Comparison of ENCODE assay signal across 13 cellular contexts in genomic region chr6:136737343-136738177, GRCh38. TPM values are rescaled to one million over a fixed set of nuclear protein-coding genes. Genes with fewer than 3 reads are reported as not detected.
DNase-seq lines count a peak whose midpoint lies in the region; ATAC-seq, FAIRE-seq and TF ChIP-seq lines count a peak whose summit lies in the region.
"Had no signal": no experiment of that assay in that cellular context is flagged by ENCODE, and none has a peak within 500 bp of the region (broad histone marks: within the 10 kb centered on the region; RNA-seq: fewer than 3 reads in every experiment).

No MANE protein-coding gene starts in this region.

- ATAC-seq in psoas muscle, result peak in 3 of 4 donors; percentile 30 to 61 (median 56)
- ATAC-seq in HG03342 (IDR thresholded peaks at IDR 0.05; ENCODE audit: unreplicated experiment), result no peak
- ATAC-seq: PC-3 had no signal

- no peak overlapping the region for H3K27ac ChIP-seq in astrocyte (ENCODE audit: low read depth, low read length)
- peak overlapping the region; percentile 17 for H3K27ac ChIP-seq in psoas muscle

- H3K9ac ChIP-seq in astrocyte (ENCODE audit: low read length), result no peak overlapping the region

- H3K27me3 ChIP-seq in astrocyte (ENCODE audit: insufficient read depth, low read length) (no peaks in the 10 kb centered on the region), psoas muscle (ENCODE audit: insufficient read depth in 3 of 3, low read length in 2 of 3) (no peaks in the 10 kb centered on the region)

- peaks cover 24% of the 10 kb centered on the region for H4K20me1 ChIP-seq in astrocyte (ENCODE audit: insufficient read depth, low read length)

- no peak for TF ChIP-seq CTCF in AG09319 (IDR thresholded peaks at IDR 0.05; ENCODE audit: low read depth, low read length)
- TF ChIP-seq CTCF in astrocyte (IDR thresholded peaks at IDR 0.05; ENCODE audit: insufficient read depth, low read depth, low read length), result no peak
- TF ChIP-seq CTCF in fibroblast of villous mesenchyme (IDR thresholded peaks at IDR 0.05; ENCODE audit: insufficient read depth, low read depth, low read length), result no peak
- no peak for TF ChIP-seq CTCF in psoas muscle (IDR thresholded peaks at IDR 0.05)

- no peaks in the 10 kb centered on the region for H3K9me3 Mint-ChIP-seq in astrocyte (ENCODE audit: unreplicated experiment)

- H3K4me3 Mint-ChIP-seq in astrocyte (ENCODE audit: unreplicated experiment), result no peak overlapping the region
- H3K4me3 Mint-ChIP-seq: B cell had no signal

- no peaks in the 10 kb centered on the region for H3K36me3 Mint-ChIP-seq in astrocyte (ENCODE audit: low read depth, unreplicated experiment)

- no peaks in the 10 kb centered on the region for H3K36me3 ChIP-seq in astrocyte (ENCODE audit: insufficient read depth, low read length)
- no peaks in the 10 kb centered on the region for H3K36me3 ChIP-seq in psoas muscle (ENCODE audit: insufficient read depth in 1 of 2, low read depth in 1 of 2)

- H2AFZ ChIP-seq in astrocyte (ENCODE audit: low read depth, low read length), result no peak overlapping the region

- no peak overlapping the region for H3K27ac Mint-ChIP-seq in astrocyte (ENCODE audit: unreplicated experiment)
- H3K27ac Mint-ChIP-seq: B cell had no signal

- 75 to 81% (median 76%) methylated on average over 8 of the region's 8 CpGs for WGBS in psoas muscle, 3 donors

- peaks cover 8% of the 10 kb centered on the region for H3K79me2 ChIP-seq in astrocyte (ENCODE audit: insufficient read depth, low read length)

- peaks cover 4% of the 10 kb centered on the region for H3K4me1 Mint-ChIP-seq in astrocyte (ENCODE audit: low read depth, unreplicated experiment)

- H3K4me3 ChIP-seq in astrocyte (ENCODE audit: insufficient read depth, low read depth, low read length) (no peak overlapping the region), fibroblast of villous mesenchyme (ENCODE audit: low read depth, low read length) (no peak overlapping the region), psoas muscle (no peak overlapping the region)

- DNase-seq in AG09319 (ENCODE audit: extremely low read depth, low read depth) (peak; percentile 57), astrocyte (ENCODE audit: low read depth) (peak; percentile 75), fibroblast of villous mesenchyme (ENCODE audit: low read depth) (peak; percentile 93), psoas muscle (no peak), middle frontal gyrus (ENCODE audit: extremely low spot score, low spot score) (no peak), SKM-1 (lab: John Stamatoyannopoulos, UW; ENCODE audit: unreplicated experiment) (no peak)
- no peak for DNase-seq in effector CD8-positive, alpha-beta T cell (lab: John Stamatoyannopoulos, UW)
- DNase-seq: NCI-H1694 treated with DMSO at 0.1 percent for 48 hours, PC-3 had no signal

- H3K27me3 Mint-ChIP-seq in astrocyte (ENCODE audit: low read depth, unreplicated experiment), result no peaks in the 10 kb centered on the region
- H3K27me3 Mint-ChIP-seq: B cell had no signal

- no peak for FAIRE-seq in astrocyte (lab: Jason Lieb, UNC)
- FAIRE-seq: endometrium, TTC549 had no signal

- no peaks in the 10 kb centered on the region for H3K9me3 ChIP-seq in astrocyte (ENCODE audit: insufficient read depth, low read depth, low read length)
- H3K9me3 ChIP-seq in psoas muscle, result no peaks in the 10 kb centered on the region

- no peaks in the 10 kb centered on the region for H3K4me1 ChIP-seq in astrocyte (ENCODE audit: insufficient read depth, low read length)
- H3K4me1 ChIP-seq in psoas muscle, result peaks cover 8% of the 10 kb centered on the region

- H3K4me2 ChIP-seq in astrocyte (ENCODE audit: low read length), result no peak overlapping the region

- intact Hi-C loops in psoas muscle (cut with DNase I), result no loop called here

RNA-seq across cellular contexts. Expression of gene MAP3K5, which starts 54.7 kb away (rescaled TPM):
- 1.7 TPM in 2 replicates for total RNA-seq in astrocyte
- total RNA-seq in fibroblast of villous mesenchyme, result 30.6 and 84.6 TPM in 2 replicates
- 1 to 10 TPM; 2.2 to 8.3 (median 7.0) TPM for total RNA-seq in psoas muscle
- polyA plus RNA-seq in psoas muscle, result 1 to 10 TPM in 2 of 3 donors, under 1 TPM in 1; 0.91 to 3.8 (median 2.0) TPM

Comparison
In these comparisons a context has a peak if more than half of its experiments do, and no peak if none do; other contexts are left out.
1. DNase-seq: peak in AG09319 (single experiment), astrocyte (single experiment) and fibroblast of villous mesenchyme (single experiment); none in psoas muscle (0 of 2), effector CD8-positive, alpha-beta T cell (single experiment), middle frontal gyrus (single experiment) and SKM-1 (single experiment).